ENCODE assay signal across 10 cellular contexts in the genomic region with DNA sequence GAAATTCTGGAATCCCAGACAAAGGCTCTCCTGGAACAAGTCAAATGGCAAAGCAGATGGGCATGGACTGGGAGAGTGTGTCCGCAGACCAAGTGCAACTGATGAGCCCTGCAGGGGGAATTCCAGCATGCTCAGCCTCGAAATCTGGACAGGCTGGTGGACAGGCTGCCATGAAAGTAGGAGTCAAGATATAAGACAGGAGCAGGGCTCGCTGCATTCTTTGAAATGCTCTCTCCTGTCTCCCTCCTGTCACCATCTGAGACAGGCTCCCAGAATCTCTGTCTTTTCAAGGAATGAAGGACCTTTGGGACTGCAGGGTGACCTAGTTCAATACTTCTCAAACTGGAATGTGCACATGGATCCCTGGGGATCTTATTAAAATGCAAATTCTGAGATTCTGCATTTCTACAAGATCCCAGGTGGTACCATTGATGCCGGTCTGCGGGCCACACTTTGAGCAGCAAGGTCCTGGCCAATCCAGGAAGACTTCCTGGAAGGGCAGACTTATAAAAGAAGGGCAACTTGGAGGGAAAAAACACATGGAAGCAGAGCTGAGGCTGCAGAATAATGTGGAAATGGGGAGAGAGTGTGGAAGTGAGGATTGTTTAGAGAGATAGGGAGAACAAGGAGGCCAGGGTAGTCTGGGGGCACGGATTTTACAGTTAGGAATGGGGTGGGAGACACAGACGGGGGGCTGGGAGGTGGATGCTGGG. TPM values are rescaled to one million over a fixed set of nuclear protein-coding genes. Genes with fewer than 3 reads are reported as not detected.
"Had no signal": no experiment of that assay in that cellular context is flagged by ENCODE, and none has a peak within 500 bp of the region (broad histone marks: within the 10 kb centered on the region; RNA-seq: fewer than 3 reads in every experiment).

No MANE protein-coding gene starts in this region.

- H3K4me3 Mint-ChIP-seq: activated naive CD4-positive, alpha-beta T cell treated with anti-CD3 and anti-CD28 coated beads for 36 hours; activated T-helper 17 cell treated with anti-CD3 and anti-CD28 coated beads, Interleukin-2, amount 50 U/mL, for 72 hours; memory B cell; stimulated activated naive CD8-positive, alpha-beta T cell treated with anti-CD3 and anti-CD28 coated beads, Interleukin-15, amount 100 ng/mL, for 72 hours had no signal

- H3K4me1 ChIP-seq: testis had no signal

- H3K4me3 ChIP-seq: coronary artery, testis had no signal

- H3K4me1 Mint-ChIP-seq: activated T-helper 17 cell treated with anti-CD3 and anti-CD28 coated beads, Interleukin-2, amount 50 U/mL, for 72 hours; stimulated activated naive CD8-positive, alpha-beta T cell treated with anti-CD3 and anti-CD28 coated beads, Interleukin-15, amount 100 ng/mL, for 72 hours had no signal

- H3K27ac Mint-ChIP-seq: activated naive CD4-positive, alpha-beta T cell treated with anti-CD3 and anti-CD28 coated beads for 36 hours; activated T-helper 17 cell treated with anti-CD3 and anti-CD28 coated beads, Interleukin-2, amount 50 U/mL, for 72 hours; memory B cell; nephron progenitor cell; stimulated activated naive CD8-positive, alpha-beta T cell treated with anti-CD3 and anti-CD28 coated beads, Interleukin-15, amount 100 ng/mL, for 72 hours had no signal

- DNase-seq: caudate nucleus; effector CD4-positive, alpha-beta T cell; T1000 had no signal

- H3K36me3 Mint-ChIP-seq: memory B cell had no signal

- H3K9me3 Mint-ChIP-seq: activated naive CD4-positive, alpha-beta T cell treated with anti-CD3 and anti-CD28 coated beads for 36 hours; activated T-helper 17 cell treated with anti-CD3 and anti-CD28 coated beads, Interleukin-2, amount 50 U/mL, for 72 hours; memory B cell; nephron progenitor cell; stimulated activated naive CD8-positive, alpha-beta T cell treated with anti-CD3 and anti-CD28 coated beads, Interleukin-15, amount 100 ng/mL, for 72 hours had no signal

- H3K9me3 ChIP-seq: testis had no signal

- H3K27ac ChIP-seq: coronary artery, testis had no signal

- H3K27me3 ChIP-seq: testis had no signal

RNA-seq across cellular contexts. Expression of a gene that starts 29.8 kb away (rescaled TPM):
- total RNA-seq: activated naive CD4-positive, alpha-beta T cell treated with anti-CD3 and anti-CD28 coated beads for 36 hours; activated T-helper 17 cell treated with anti-CD3 and anti-CD28 coated beads, Interleukin-2, amount 50 U/mL, for 72 hours had no signal

RNA-seq across cellular contexts. Expression of a gene that starts 51.5 kb away (rescaled TPM):
- total RNA-seq: activated naive CD4-positive, alpha-beta T cell treated with anti-CD3 and anti-CD28 coated beads for 36 hours; activated T-helper 17 cell treated with anti-CD3 and anti-CD28 coated beads, Interleukin-2, amount 50 U/mL, for 72 hours had no signal
